ENCODE assay signal across 17 cellular contexts in the genomic region with DNA sequence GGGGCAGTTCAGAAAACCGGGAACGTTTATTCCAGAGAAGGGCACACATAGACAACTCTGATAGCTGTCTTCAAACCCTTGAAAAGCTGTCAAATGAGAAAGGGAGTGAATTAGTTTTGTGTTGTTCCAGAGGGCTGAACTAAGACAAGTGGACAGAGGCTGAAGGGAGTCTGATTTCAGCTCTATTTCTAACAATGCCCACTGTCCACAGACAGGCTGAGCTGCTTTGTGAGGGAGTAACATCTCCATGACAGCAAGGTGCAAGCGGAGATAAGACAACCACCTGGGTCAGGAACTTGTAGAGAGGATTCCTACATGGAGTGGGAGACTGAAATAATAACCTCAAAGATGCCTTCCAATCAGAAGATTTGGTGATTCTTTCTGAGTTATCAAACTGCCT. TPM values are rescaled to one million over a fixed set of nuclear protein-coding genes. Genes with fewer than 3 reads are reported as not detected.
DNase-seq lines count a peak whose midpoint lies in the region; FAIRE-seq lines count a peak whose summit lies in the region.
"Had no signal": no experiment of that assay in that cellular context is flagged by ENCODE, and none has a peak within 500 bp of the region (broad histone marks: within the 10 kb centered on the region; RNA-seq: fewer than 3 reads in every experiment).

No MANE protein-coding gene starts in this region.

- peak overlapping the region; percentile 8 for H3K27ac Mint-ChIP-seq in activated naive CD4-positive, alpha-beta T cell treated with anti-CD3 and anti-CD28 coated beads for 36 hours
- H3K27ac Mint-ChIP-seq in activated CD4-positive, alpha-beta memory T cell treated with anti-CD3 and anti-CD28 coated beads for 36 hours: peak overlapping the region; percentile 4
- H3K27ac Mint-ChIP-seq: GM23338 had no signal

- DNase-seq in activated naive CD4-positive, alpha-beta T cell treated with anti-CD3 and anti-CD28 coated beads for 36 hours: no peak
- DNase-seq in activated naive CD4-positive, alpha-beta T cell (lab: John Stamatoyannopoulos, UW): no peak
- no peak for DNase-seq in activated CD4-positive, alpha-beta memory T cell treated with anti-CD3 and anti-CD28 coated beads for 36 hours
- DNase-seq in left kidney (ENCODE audit: low read depth, low spot score) (peak; percentile 80), urothelium cell line (ENCODE audit: low spot score) (no peak), frontal cortex (ENCODE audit: low spot score in 2 of 2) (no peak), NCI-H82 treated with DMSO at 0.1 percent for 48 hours (lab: John Stamatoyannopoulos, UW; ENCODE audit: unreplicated experiment) (no peak), NCI-H1092 treated with DMSO at 0.1 percent for 48 hours (lab: John Stamatoyannopoulos, UW) (no peak)
- DNase-seq: DMS79 treated with DMSO at 0.1 percent for 48 hours, NCI-H146, NCI-H226, NCI-H526 had no signal

- FAIRE-seq in urothelium cell line (lab: Jason Lieb, UNC): peak; percentile 86
- no peak for FAIRE-seq in frontal cortex (lab: Jason Lieb, UNC)
- FAIRE-seq: A204.1, D721Med, G401.6, GM12891 had no signal

- no peak overlapping the region for H3K4me3 Mint-ChIP-seq in activated naive CD4-positive, alpha-beta T cell treated with anti-CD3 and anti-CD28 coated beads for 36 hours
- no peak overlapping the region for H3K4me3 Mint-ChIP-seq in activated CD4-positive, alpha-beta memory T cell treated with anti-CD3 and anti-CD28 coated beads for 36 hours
- H3K4me3 Mint-ChIP-seq: GM23338 had no signal

- H3K36me3 Mint-ChIP-seq in activated naive CD4-positive, alpha-beta T cell treated with anti-CD3 and anti-CD28 coated beads for 36 hours (ENCODE audit: low read depth): no peaks in the 10 kb centered on the region
- H3K36me3 Mint-ChIP-seq in activated CD4-positive, alpha-beta memory T cell treated with anti-CD3 and anti-CD28 coated beads for 36 hours: no peaks in the 10 kb centered on the region

- H3K27me3 Mint-ChIP-seq in activated naive CD4-positive, alpha-beta T cell treated with anti-CD3 and anti-CD28 coated beads for 36 hours (ENCODE audit: low read depth): no peaks in the 10 kb centered on the region
- H3K27me3 Mint-ChIP-seq in activated CD4-positive, alpha-beta memory T cell treated with anti-CD3 and anti-CD28 coated beads for 36 hours: no peaks in the 10 kb centered on the region

- POLR2A ChIA-PET in activated CD4-positive, alpha-beta memory T cell treated with anti-CD3 and anti-CD28 coated beads for 36 hours (lab: Charles Lee): no interaction called here

- intact Hi-C loops in activated naive CD4-positive, alpha-beta T cell treated with anti-CD3 and anti-CD28 coated beads for 36 hours (cut with micrococcal nuclease): no loop called here
- intact Hi-C loops in activated CD4-positive, alpha-beta memory T cell treated with anti-CD3 and anti-CD28 coated beads for 36 hours (cut with micrococcal nuclease): no loop called here

- no peaks in the 10 kb centered on the region for H3K9me3 Mint-ChIP-seq in activated naive CD4-positive, alpha-beta T cell treated with anti-CD3 and anti-CD28 coated beads for 36 hours
- H3K9me3 Mint-ChIP-seq in activated CD4-positive, alpha-beta memory T cell treated with anti-CD3 and anti-CD28 coated beads for 36 hours: no peaks in the 10 kb centered on the region
- H3K9me3 Mint-ChIP-seq: GM23338 had no signal

- peaks cover 49% of the 10 kb centered on the region for H3K4me1 Mint-ChIP-seq in activated naive CD4-positive, alpha-beta T cell treated with anti-CD3 and anti-CD28 coated beads for 36 hours (ENCODE audit: low read depth)
- peaks cover 45% of the 10 kb centered on the region for H3K4me1 Mint-ChIP-seq in activated CD4-positive, alpha-beta memory T cell treated with anti-CD3 and anti-CD28 coated beads for 36 hours (ENCODE audit: low read depth)
- H3K4me1 Mint-ChIP-seq: GM23338 had no signal

- CTCF ChIA-PET in activated naive CD4-positive, alpha-beta T cell treated with anti-CD3 and anti-CD28 coated beads for 36 hours (lab: Charles Lee): interaction anchor here (0.9 to 4.6 kb wide), 4 partner anchors 14 to 91 kb away, joined by 3 to 42 read pairs (median 3); no protein-coding TSS in a partner anchor
- CTCF ChIA-PET in activated CD4-positive, alpha-beta memory T cell treated with anti-CD3 and anti-CD28 coated beads for 36 hours (lab: Charles Lee): interaction anchor here (1.6 to 4.7 kb wide), 3 partner anchors 14 to 378 kb away, joined by 4 to 36 read pairs (median 5); no protein-coding TSS in a partner anchor

RNA-seq across cellular contexts. Expression of a gene that starts 25.6 kb away (rescaled TPM):
- total RNA-seq in activated naive CD4-positive, alpha-beta T cell treated with anti-CD3 and anti-CD28 coated beads for 36 hours: 10 to 100 TPM; 19.9 to 20.7 TPM
- total RNA-seq in activated CD4-positive, alpha-beta memory T cell treated with anti-CD3 and anti-CD28 coated beads for 36 hours: 10 to 100 TPM; 16.6 to 17.8 TPM
- total RNA-seq in frontal cortex: 11.4 TPM
